ENCODE assay signal across 5 cellular contexts in the genomic region with DNA sequence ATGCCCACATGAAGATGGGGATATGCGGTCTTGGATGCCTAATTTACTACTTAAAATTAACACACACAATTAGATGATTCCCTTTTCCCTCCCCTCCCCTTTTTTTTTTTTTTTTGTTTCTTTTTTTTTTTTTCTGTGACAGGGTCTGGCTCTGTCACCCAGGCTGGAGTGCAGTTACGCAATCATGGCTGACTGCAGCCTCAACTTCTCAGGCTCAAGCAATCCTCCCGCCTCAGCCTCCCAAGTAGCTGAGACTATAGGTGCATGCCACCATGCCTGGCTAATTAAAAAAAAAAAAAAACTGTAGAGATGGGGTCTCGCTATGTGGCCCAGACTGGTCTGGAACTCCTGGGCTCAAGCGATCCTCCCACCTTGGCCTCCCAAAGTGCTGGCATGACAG. TPM values are rescaled to one million over a fixed set of nuclear protein-coding genes. Genes with fewer than 3 reads are reported as not detected.
"Had no signal": no experiment of that assay in that cellular context is flagged by ENCODE, and none has a peak within 500 bp of the region (broad histone marks: within the 10 kb centered on the region; RNA-seq: fewer than 3 reads in every experiment).

No MANE protein-coding gene starts in this region.

RNA-seq across cellular contexts. Expression of a gene that starts 8.7 kb away (rescaled TPM):
- total RNA-seq: LHCN-M2, MCF 10A, PC-3, Right ventricle myocardium inferior, SJCRH30 had no signal

RNA-seq across cellular contexts. Expression of a gene that starts 21.3 kb away (rescaled TPM):
- total RNA-seq: LHCN-M2, MCF 10A, PC-3, SJCRH30 had no signal

RNA-seq across cellular contexts. Expression of a gene that starts 31.8 kb away (rescaled TPM):
- total RNA-seq: LHCN-M2, MCF 10A, PC-3, Right ventricle myocardium inferior, SJCRH30 had no signal
